ENCODE assay signal across 10 cellular contexts in the genomic region with DNA sequence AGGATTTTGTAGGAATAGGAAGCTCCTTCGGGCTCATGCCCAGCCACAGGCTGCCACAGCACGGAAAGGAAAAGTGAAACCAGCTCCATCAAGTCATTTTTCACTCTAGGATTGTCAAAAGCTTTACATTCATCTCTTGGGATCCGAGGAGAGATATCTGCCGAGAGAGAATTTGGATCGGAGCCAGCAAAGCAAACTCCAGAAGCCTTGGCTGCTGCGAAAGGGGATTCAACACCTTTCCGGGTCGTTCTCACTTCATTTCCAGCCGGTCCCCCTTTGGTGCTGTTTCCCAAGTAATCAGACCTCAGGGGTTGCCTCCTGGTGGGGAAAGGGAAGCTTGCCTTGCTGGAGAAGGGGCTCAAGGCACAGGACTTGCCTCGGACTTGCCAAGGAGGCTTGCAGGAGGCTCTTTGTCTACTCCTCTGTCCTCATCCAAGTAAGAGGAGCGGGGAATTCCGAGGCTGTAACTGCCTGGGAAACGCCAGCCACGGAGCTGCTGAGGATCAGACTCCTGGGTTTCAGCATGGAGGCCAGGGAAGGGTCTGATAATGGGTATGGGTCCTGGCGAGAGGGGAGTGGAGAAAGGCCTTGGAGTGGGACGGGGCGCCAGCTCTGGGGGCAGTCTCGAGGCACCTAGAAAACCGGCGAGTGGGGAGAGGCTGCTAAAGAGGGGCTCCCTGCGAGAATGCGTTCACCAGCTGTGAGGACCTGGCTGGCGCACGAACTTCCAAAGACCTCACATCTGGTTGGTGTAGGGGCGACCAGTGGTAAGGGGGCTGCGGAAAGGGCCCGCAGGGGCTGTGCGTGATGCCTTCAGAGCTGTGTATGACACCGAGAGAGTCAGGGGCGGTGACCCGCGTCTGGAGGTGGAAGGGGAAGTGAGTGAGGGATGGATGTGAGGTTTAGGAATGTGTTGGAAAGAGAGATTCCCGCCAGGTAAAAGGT. TPM values are rescaled to one million over a fixed set of nuclear protein-coding genes. Genes with fewer than 3 reads are reported as not detected.
DNase-seq lines count a peak whose midpoint lies in the region; ATAC-seq and TF ChIP-seq lines count a peak whose summit lies in the region.
"Had no signal": no experiment of that assay in that cellular context is flagged by ENCODE, and none has a peak within 500 bp of the region (broad histone marks: within the 10 kb centered on the region; RNA-seq: fewer than 3 reads in every experiment).

No MANE protein-coding gene starts in this region.

- peaks cover 15% of the 10 kb centered on the region for H3K27me3 Mint-ChIP-seq in Calu3 (ENCODE audit: unreplicated experiment)
- H3K27me3 Mint-ChIP-seq in IgD-negative memory B cell = peaks cover 18% of the 10 kb centered on the region
- peaks cover 10% of the 10 kb centered on the region for H3K27me3 Mint-ChIP-seq in activated CD4-positive, alpha-beta memory T cell treated with anti-CD3 and anti-CD28 coated beads for 36 hours

- peak overlapping the region; percentile 94 for H3K4me3 ChIP-seq in mucosa of stomach (ENCODE audit: low read length)
- peak overlapping the region; percentile 55 to 81 (median 70) for H3K4me3 ChIP-seq in transverse colon

- TF ChIP-seq POLR2A in transverse colon (IDR thresholded peaks at IDR 0.05) = no peak

- H3K36me3 Mint-ChIP-seq in Calu3 (ENCODE audit: insufficient read depth, unreplicated experiment) (peaks cover 16% of the 10 kb centered on the region), IgD-negative memory B cell (no peaks in the 10 kb centered on the region)
- H3K36me3 Mint-ChIP-seq in activated CD4-positive, alpha-beta memory T cell treated with anti-CD3 and anti-CD28 coated beads for 36 hours = peaks cover 4% of the 10 kb centered on the region

- H3K27ac ChIP-seq in transverse colon = peak overlapping the region; percentile 40 to 81 (median 59)

- DNase-seq in Calu3 (peak; percentile 37), transverse colon (peak; percentile 47)
- DNase-seq in activated CD4-positive, alpha-beta memory T cell treated with anti-CD3 and anti-CD28 coated beads for 36 hours = peak; percentile 27

- POLR2A ChIA-PET in activated CD4-positive, alpha-beta memory T cell treated with anti-CD3 and anti-CD28 coated beads for 36 hours (lab: Charles Lee) = no interaction called here

- TF ChIP-seq CTCF in Calu3 (IDR thresholded peaks at IDR 0.05; ENCODE audit: unreplicated experiment) (no peak), transverse colon (IDR thresholded peaks at IDR 0.05) (peak in 2 of 5 experiments; percentile 5 to 9)

- CTCF ChIA-PET in Calu3 (lab: Charles Lee) = interaction anchor here (0.5 to 1.7 kb wide), 10 partner anchors 10 to 383 kb away, joined by 3 to 9 read pairs (median 3); no protein-coding TSS in a partner anchor
- CTCF ChIA-PET in activated CD4-positive, alpha-beta memory T cell treated with anti-CD3 and anti-CD28 coated beads for 36 hours (lab: Charles Lee) = interaction anchor here (1.0 to 1.7 kb wide), 7 partner anchors 13 to 359 kb away, joined by 3 to 4 read pairs (median 4); partner anchors contain the start of gene MAPK14

- TF ChIP-seq EP300 in transverse colon (IDR thresholded peaks at IDR 0.05; ENCODE audit: low read depth) = no peak

- peak overlapping the region; percentile 79 for H3K4me3 Mint-ChIP-seq in Calu3 (ENCODE audit: low read depth, unreplicated experiment)
- peak overlapping the region; percentile 92 to 99 (median 94) for H3K4me3 Mint-ChIP-seq in IgD-negative memory B cell
- H3K4me3 Mint-ChIP-seq in activated CD4-positive, alpha-beta memory T cell treated with anti-CD3 and anti-CD28 coated beads for 36 hours = peak overlapping the region; percentile 76

- no peaks in the 10 kb centered on the region for H3K27me3 ChIP-seq in mucosa of stomach (ENCODE audit: control insufficient read depth, insufficient read depth, low read length)
- no peaks in the 10 kb centered on the region for H3K27me3 ChIP-seq in transverse colon

- 0 to 4% methylated on average over 10 to 33 of the region's 33 CpGs for WGBS in transverse colon (ENCODE audit: low coverage in 1 of 2), 2 donors

- in situ Hi-C loops in transverse colon (cut with MboI; ENCODE audit: low pct_ligation_motif_present in 1 of 4, low pct_unique_long_range_greater_than_20kb in 1 of 4, low sequenced_read_pairs in 3 of 4) = no loop called here

- H3K27ac Mint-ChIP-seq in Calu3 (ENCODE audit: unreplicated experiment) (peak overlapping the region; percentile 55), IgD-negative memory B cell (peak overlapping the region; percentile 16 to 71 (median 27))
- H3K27ac Mint-ChIP-seq in activated CD4-positive, alpha-beta memory T cell treated with anti-CD3 and anti-CD28 coated beads for 36 hours = peak overlapping the region; percentile 67

- H3K4me1 Mint-ChIP-seq in Calu3 (ENCODE audit: low read depth, unreplicated experiment) (no peaks in the 10 kb centered on the region), IgD-negative memory B cell (peaks cover 13 to 33% (median 21%) of the 10 kb centered on the region in 3 donors)
- peaks cover 52% of the 10 kb centered on the region for H3K4me1 Mint-ChIP-seq in activated CD4-positive, alpha-beta memory T cell treated with anti-CD3 and anti-CD28 coated beads for 36 hours (ENCODE audit: low read depth)

- H3K36me3 ChIP-seq in mucosa of stomach (ENCODE audit: control insufficient read depth, insufficient read depth, low read length) (no peaks in the 10 kb centered on the region), transverse colon (no peaks in the 10 kb centered on the region)

- BruUV-seq in Calu3 (replicated peaks; lab: Mats Ljungman, UMichigan) = no TSS peak

- intact Hi-C loops in Calu3 (cut with micrococcal nuclease; ENCODE audit: unreplicated experiment) (loop anchor here (2.0 kb wide), 1 partner anchor 46 kb away; no protein-coding TSS in a partner anchor), transverse colon (cut with DNase I; ENCODE audit: low total_unique reads) (no loop called here)
- intact Hi-C loops in activated CD4-positive, alpha-beta memory T cell treated with anti-CD3 and anti-CD28 coated beads for 36 hours (cut with micrococcal nuclease) = loop anchor here (2.0 kb wide), 1 partner anchor 36 kb away; no protein-coding TSS in a partner anchor

- no peaks in the 10 kb centered on the region for H3K9me3 Mint-ChIP-seq in Calu3 (ENCODE audit: low read depth, unreplicated experiment)
- no peaks in the 10 kb centered on the region for H3K9me3 Mint-ChIP-seq in IgD-negative memory B cell
- no peaks in the 10 kb centered on the region for H3K9me3 Mint-ChIP-seq in activated CD4-positive, alpha-beta memory T cell treated with anti-CD3 and anti-CD28 coated beads for 36 hours

- peak overlapping the region; percentile 58 for H3K9ac ChIP-seq in mucosa of stomach (ENCODE audit: low read length)

- H3K4me1 ChIP-seq in mucosa of stomach (ENCODE audit: control insufficient read depth, insufficient read depth, low read length) (peaks cover 7% of the 10 kb centered on the region), transverse colon (peaks cover 0 to 15% (median 11%) of the 10 kb centered on the region in 4 donors)

- H3K9me3 ChIP-seq in mucosa of stomach (ENCODE audit: control insufficient read depth, low read length) = no peaks in the 10 kb centered on the region
- H3K9me3 ChIP-seq in transverse colon = no peaks in the 10 kb centered on the region

- peak; percentile 57 for ATAC-seq in esophagus mucosa
- ATAC-seq in GM21381 (IDR thresholded peaks at IDR 0.05; ENCODE audit: unreplicated experiment) = no peak
- ATAC-seq in GM21423 (IDR thresholded peaks at IDR 0.05; ENCODE audit: unreplicated experiment) = no peak

RNA-seq across cellular contexts. Expression of gene ETV7, which starts 0.7 kb away (rescaled TPM):
- total RNA-seq in Calu3 (2022) = 2.6 and 8.7 TPM in 2 replicates
- 5.1 TPM for polyA plus RNA-seq in IgD-negative memory B cell
- total RNA-seq in activated CD4-positive, alpha-beta memory T cell treated with anti-CD3 and anti-CD28 coated beads for 36 hours = 1 to 10 TPM; 5.8 to 5.9 TPM
- total RNA-seq in esophagus mucosa = 2.1 TPM
- 1 to 10 TPM; 1.3 to 4.2 (median 3.0) TPM for total RNA-seq in transverse colon
- total RNA-seq: temporal lobe had no signal

RNA-seq across cellular contexts. Expression of gene BNIP5, which starts 50.1 kb away (rescaled TPM):
- total RNA-seq in Calu3 (2022) (0.88 and 0.94 TPM in 2 replicates), esophagus mucosa (not detected), transverse colon (10 to 100 TPM in 3 of 4 donors, 1 to 10 TPM in 1; 6.0 to 23.6 (median 14.1) TPM)
- polyA plus RNA-seq in IgD-negative memory B cell = not detected
- total RNA-seq in activated CD4-positive, alpha-beta memory T cell treated with anti-CD3 and anti-CD28 coated beads for 36 hours = not detected
- total RNA-seq: T-helper 1 cell treated with Interleukin-12 subunit alpha and Interleukin-12 subunit beta and Interleukin-4 antibody, amounts not matched to agents 30 ng/mL and 1 ng/mL, for 36 hours had no signal

RNA-seq across cellular contexts. Expression of gene PXT1, which starts 55.9 kb away (rescaled TPM):
- total RNA-seq in Calu3 (2022) = 0.21 TPM in 1 of 2 replicates, not detected in the other
- polyA plus RNA-seq in IgD-negative memory B cell = not detected
- total RNA-seq in activated CD4-positive, alpha-beta memory T cell treated with anti-CD3 and anti-CD28 coated beads for 36 hours = under 1 TPM; 0.22 to 0.29 TPM
- not detected for total RNA-seq in esophagus mucosa
- total RNA-seq in transverse colon = under 1 TPM in 1 of 4 donors, not detected in 3; 0.14 TPM
- total RNA-seq: temporal lobe had no signal

RNA-seq across cellular contexts. Expression of gene KCTD20, which starts 56.0 kb away (rescaled TPM):
- total RNA-seq in Calu3 (2022) (43.3 and 45.1 TPM in 2 replicates), esophagus mucosa (23.1 TPM), transverse colon (10 to 100 TPM; 23.2 to 61.9 (median 29.9) TPM)
- 35.4 TPM for polyA plus RNA-seq in IgD-negative memory B cell
- 10 to 100 TPM; 48.0 to 51.0 TPM for total RNA-seq in activated CD4-positive, alpha-beta memory T cell treated with anti-CD3 and anti-CD28 coated beads for 36 hours
